In genomic region chr6:170306324-170307079, GRCh38 we compare ENCODE assay signal across 8 cellular contexts. TPM values are rescaled to one million over a fixed set of nuclear protein-coding genes. Genes with fewer than 3 reads are reported as not detected.
DNase-seq lines count a peak whose midpoint lies in the region; ATAC-seq and TF ChIP-seq lines count a peak whose summit lies in the region.

TSS of gene FAM120B (plus strand) at chr6:170306758. CDS start at chr6:170317391, 10,633 bp downstream.

- DNase-seq in NCI-H526 treated with DMSO at 0.1 percent for 48 hours (lab: John Stamatoyannopoulos, UW) (peak; percentile 89), colonic mucosa (peak; percentile 98), left kidney (ENCODE audit: low read depth, low spot score) (peak; percentile 98)
- peak; percentile 99 for DNase-seq in activated CD4-positive, alpha-beta T cell treated with anti-CD3 and anti-CD28 coated beads, Interleukin-2, amount 10 ng/mL, durations not matched to agents 24 days and 14 days
- peak; percentile 95 for DNase-seq in stimulated activated CD4-positive, alpha-beta T cell treated with anti-CD3 and anti-CD28 coated beads, Interleukin-1b, Interleukin-23, amount 100 ng/mL, for 48 hours

- peak within 1 kb of the TSS; percentile 91 to 97 (median 94) for H3K9ac ChIP-seq in BLaER1 treated with 17β-estradiol and CSF1 and Interleukin-3, amounts not matched to agents 10 nM and 100 nM
- H3K9ac ChIP-seq in colonic mucosa (ENCODE audit: low read depth in 2 of 2, low read length in 2 of 2), result peak within 1 kb of the TSS; percentile 73 to 99

- peak within 1 kb of the TSS; percentile 78 to 95 (median 86) for H3K4me3 ChIP-seq in BLaER1 treated with 17β-estradiol and CSF1 and Interleukin-3, amounts not matched to agents 10 nM and 100 nM
- peak within 1 kb of the TSS; percentile 82 for H3K4me3 ChIP-seq in colonic mucosa

- H4K20me1 ChIP-seq in BLaER1 treated with 17β-estradiol and CSF1 and Interleukin-3, amounts not matched to agents 10 nM and 100 nM, result peaks cover 24 to 41% (median 38%) of the 10 kb centered on the region in 11 experiments; a peak in 21 of 22 replicates

- peak within 1 kb of the TSS; percentile 90 to 96 (median 94) for H3K27ac ChIP-seq in BLaER1 treated with 17β-estradiol and CSF1 and Interleukin-3, amounts not matched to agents 10 nM and 100 nM
- H3K27ac ChIP-seq in colonic mucosa, result peak within 1 kb of the TSS; percentile 70

- H3K4me1 ChIP-seq in BLaER1 treated with 17β-estradiol and CSF1 and Interleukin-3, amounts not matched to agents 10 nM and 100 nM, result peaks cover 23 to 54% (median 30%) of the 10 kb centered on the region in 10 experiments
- no peaks in the 10 kb centered on the region for H3K4me1 ChIP-seq in colonic mucosa

- H3K4me3 Mint-ChIP-seq in activated CD4-positive, alpha-beta T cell treated with anti-CD3 and anti-CD28 coated beads, Interleukin-2, amount 10 ng/mL, durations not matched to agents 24 days and 14 days, result peak within 1 kb of the TSS; percentile 94

- H3K36me3 Mint-ChIP-seq in activated CD4-positive, alpha-beta T cell treated with anti-CD3 and anti-CD28 coated beads, Interleukin-2, amount 10 ng/mL, durations not matched to agents 24 days and 14 days (ENCODE audit: low read depth), result peaks cover 22% of the 10 kb centered on the region

- peak within 1 kb of the TSS; percentile 94 for H3K27ac Mint-ChIP-seq in activated CD4-positive, alpha-beta T cell treated with anti-CD3 and anti-CD28 coated beads, Interleukin-2, amount 10 ng/mL, durations not matched to agents 24 days and 14 days

- H3K9me3 Mint-ChIP-seq in activated CD4-positive, alpha-beta T cell treated with anti-CD3 and anti-CD28 coated beads, Interleukin-2, amount 10 ng/mL, durations not matched to agents 24 days and 14 days, result peaks cover 4% of the 10 kb centered on the region

- peaks cover 6 to 10% (median 8%) of the 10 kb centered on the region in 11 experiments; a peak in 21 of 22 replicates for H3K9me3 ChIP-seq in BLaER1 treated with 17β-estradiol and CSF1 and Interleukin-3, amounts not matched to agents 10 nM and 100 nM (replicated peaks in 1 of 11)
- no peaks in the 10 kb centered on the region for H3K9me3 ChIP-seq in colonic mucosa

- ATAC-seq in GM19351 (IDR thresholded peaks at IDR 0.05; ENCODE audit: unreplicated experiment), result peak; percentile 93
- peak; percentile 96 for ATAC-seq in HG03520 (IDR thresholded peaks at IDR 0.05; ENCODE audit: unreplicated experiment)

- peaks cover 0 to 19% (median 14%) of the 10 kb centered on the region in 11 experiments; a peak in 13 of 22 replicates for H3K36me3 ChIP-seq in BLaER1 treated with 17β-estradiol and CSF1 and Interleukin-3, amounts not matched to agents 10 nM and 100 nM
- H3K36me3 ChIP-seq in colonic mucosa, result no peaks in the 10 kb centered on the region

- H3K27me3 ChIP-seq in BLaER1 treated with 17β-estradiol and CSF1 and Interleukin-3, amounts not matched to agents 10 nM and 100 nM, result peaks cover 0 to 13% (median 0%) of the 10 kb centered on the region in 11 experiments; a peak in 6 of 22 replicates
- no peaks in the 10 kb centered on the region for H3K27me3 ChIP-seq in colonic mucosa

- TF ChIP-seq CTCF in colonic mucosa (IDR thresholded peaks at IDR 0.05), result no peak

- peaks cover 36% of the 10 kb centered on the region for H3K27me3 Mint-ChIP-seq in activated CD4-positive, alpha-beta T cell treated with anti-CD3 and anti-CD28 coated beads, Interleukin-2, amount 10 ng/mL, durations not matched to agents 24 days and 14 days

- intact Hi-C loops in activated CD4-positive, alpha-beta T cell treated with anti-CD3 and anti-CD28 coated beads, Interleukin-2, amount 10 ng/mL, durations not matched to agents 24 days and 14 days (cut with micrococcal nuclease), result loop anchor here (1.0 to 10.0 kb wide), 9 partner anchors 14 to 604 kb away; partner anchors contain the start of genes C6orf120, DYNLT2, ERMARD and PDCD2
- intact Hi-C loops in colonic mucosa (cut with DNase I), result no loop called here

- peaks cover 31% of the 10 kb centered on the region for H3K4me1 Mint-ChIP-seq in activated CD4-positive, alpha-beta T cell treated with anti-CD3 and anti-CD28 coated beads, Interleukin-2, amount 10 ng/mL, durations not matched to agents 24 days and 14 days

- H3K4me2 ChIP-seq in BLaER1 treated with 17β-estradiol and CSF1 and Interleukin-3, amounts not matched to agents 10 nM and 100 nM, result peak within 1 kb of the TSS; percentile 90 to 99 (median 95)

RNA-seq across cellular contexts. Expression of gene FAM120B, which starts in this region (rescaled TPM):
- total RNA-seq in activated CD4-positive, alpha-beta T cell treated with anti-CD3 and anti-CD28 coated beads, Interleukin-2, amount 10 ng/mL, durations not matched to agents 24 days and 14 days, result 18.7 and 19.3 TPM in 2 replicates
- total RNA-seq in colonic mucosa, result 10 to 100 TPM; 25.1 to 28.5 TPM

Comparison
In these comparisons a context has a peak if more than half of its experiments do, and no peak if none do; other contexts are left out.
1. Peak in every context shown above with its lines: DNase-seq, ATAC-seq, H3K4me3 ChIP-seq and H3K27ac ChIP-seq.